In the genomic region with DNA sequence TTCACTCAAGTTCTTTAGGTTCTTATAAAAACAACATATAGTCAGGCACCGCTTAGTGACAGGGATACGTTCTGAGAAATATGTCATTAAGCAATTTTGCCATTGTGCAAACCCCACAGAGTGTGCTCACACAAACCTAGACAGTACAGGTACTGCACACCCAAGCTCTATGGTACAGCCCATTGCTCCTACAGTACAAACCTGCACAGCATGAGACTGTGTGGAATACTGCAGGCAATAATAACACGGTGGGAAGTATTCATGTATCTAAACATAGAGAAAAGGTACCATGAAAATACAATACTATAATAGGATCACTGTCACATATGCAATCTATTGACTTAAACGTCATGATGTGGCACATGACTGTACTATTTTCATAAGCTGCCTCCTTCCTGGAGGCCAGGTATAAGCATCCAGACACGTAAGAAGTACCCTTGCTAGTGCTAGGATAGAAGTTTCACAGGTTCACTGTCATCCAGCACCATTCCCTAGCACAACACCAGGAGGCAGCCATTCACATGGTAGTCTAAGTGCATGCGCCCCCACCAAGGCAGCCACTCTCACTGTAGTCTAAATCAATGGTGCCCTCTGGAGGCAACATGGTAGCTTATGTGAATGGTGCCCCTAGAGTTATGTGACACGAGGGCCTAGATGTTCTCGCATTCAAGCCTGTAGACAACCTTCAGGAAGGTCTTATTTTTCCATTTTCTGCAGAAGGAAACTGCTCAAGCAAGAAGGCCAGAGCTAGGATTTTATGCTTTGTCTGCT, we compare ENCODE assay signal across 8 cellular contexts.
DNase-seq lines count a peak whose midpoint lies in the region; ATAC-seq, FAIRE-seq and TF ChIP-seq lines count a peak whose summit lies in the region.

No MANE protein-coding gene starts in this region.

- no peaks in the 10 kb centered on the region for H3K27me3 ChIP-seq in astrocyte (ENCODE audit: insufficient read depth, low read length)
- no peaks in the 10 kb centered on the region for H3K27me3 ChIP-seq in neutrophil

- H2AFZ ChIP-seq in astrocyte (ENCODE audit: low read depth, low read length) = no peak overlapping the region

- H3K27ac ChIP-seq in astrocyte (ENCODE audit: low read depth, low read length) = no peak overlapping the region
- peak overlapping the region; percentile 38 for H3K27ac ChIP-seq in neutrophil

- H3K36me3 Mint-ChIP-seq in astrocyte (ENCODE audit: low read depth, unreplicated experiment) = no peaks in the 10 kb centered on the region

- ATAC-seq in GM19397 (IDR thresholded peaks at IDR 0.05; ENCODE audit: unreplicated experiment) (no peak), GM21390 (IDR thresholded peaks at IDR 0.05; ENCODE audit: unreplicated experiment) (no peak)

- no peaks in the 10 kb centered on the region for H3K9me3 ChIP-seq in astrocyte (ENCODE audit: insufficient read depth, low read depth, low read length)
- H3K9me3 ChIP-seq in neutrophil = no peaks in the 10 kb centered on the region

- H3K36me3 ChIP-seq in astrocyte (ENCODE audit: insufficient read depth, low read length) (peaks cover 2% of the 10 kb centered on the region), neutrophil (no peaks in the 10 kb centered on the region)

- DNase-seq in SIG-M5 treated with dmso at 0.1 percent for 504 hours (lab: John Stamatoyannopoulos, UW; ENCODE audit: unreplicated experiment) (peak; percentile 55), SIG-M5 (lab: John Stamatoyannopoulos, UW) (no peak), Kasumi-1 (lab: John Stamatoyannopoulos, UW) (peak; percentile 78 to 81), astrocyte (ENCODE audit: low read depth) (no peak), nucleus accumbens (lab: John Stamatoyannopoulos, UW) (no peak)

- TF ChIP-seq CTCF in astrocyte (IDR thresholded peaks at IDR 0.05; ENCODE audit: insufficient read depth, low read depth, low read length) (peak; percentile 4), neutrophil (IDR thresholded peaks at IDR 0.05) (no peak)

- peaks cover 87% of the 10 kb centered on the region for H4K20me1 ChIP-seq in astrocyte (ENCODE audit: insufficient read depth, low read length)

- peaks cover 84% of the 10 kb centered on the region for H3K79me2 ChIP-seq in astrocyte (ENCODE audit: insufficient read depth, low read length)

- no peaks in the 10 kb centered on the region for H3K9me3 Mint-ChIP-seq in astrocyte (ENCODE audit: unreplicated experiment)

- peaks cover 14% of the 10 kb centered on the region for H3K27me3 Mint-ChIP-seq in astrocyte (ENCODE audit: low read depth, unreplicated experiment)

- FAIRE-seq in astrocyte (lab: Jason Lieb, UNC) = no peak

- H3K4me1 Mint-ChIP-seq in astrocyte (ENCODE audit: low read depth, unreplicated experiment) = no peaks in the 10 kb centered on the region

- H3K4me2 ChIP-seq in astrocyte (ENCODE audit: low read length) = no peak overlapping the region

- H3K4me3 ChIP-seq in astrocyte (ENCODE audit: insufficient read depth, low read depth, low read length) (no peak overlapping the region), neutrophil (ENCODE audit: low read depth in 1 of 2, low read length in 1 of 2) (peak overlapping the region; percentile 28)

- H3K9ac ChIP-seq in astrocyte (ENCODE audit: low read length) = no peak overlapping the region

- H3K4me1 ChIP-seq in astrocyte (ENCODE audit: insufficient read depth, low read length) = peaks cover 3% of the 10 kb centered on the region
- H3K4me1 ChIP-seq in neutrophil (ENCODE audit: control insufficient read depth in 1 of 2, insufficient read depth in 1 of 2, low read depth in 1 of 2, low read length in 1 of 2) = peaks cover 10 to 12% of the 10 kb centered on the region in 2 experiments

- H3K27ac Mint-ChIP-seq in astrocyte (ENCODE audit: unreplicated experiment) = no peak overlapping the region

- no peak overlapping the region for H3K4me3 Mint-ChIP-seq in astrocyte (ENCODE audit: unreplicated experiment)

Comparison
In these comparisons a context has a peak if more than half of its experiments do, and no peak if none do; other contexts are left out.
1. DNase-seq: peak in SIG-M5 treated with dmso at 0.1 percent for 504 hours (single experiment) and Kasumi-1 (2 of 2); none in SIG-M5 (single experiment), astrocyte (single experiment) and nucleus accumbens (0 of 56).